8 cellular contexts compared by ENCODE assay signal in genomic region chr7:30504347-30505173, GRCh38. TPM values are rescaled to one million over a fixed set of nuclear protein-coding genes. Genes with fewer than 3 reads are reported as not detected.
DNase-seq lines count a peak whose midpoint lies in the region; ATAC-seq and TF ChIP-seq lines count a peak whose summit lies in the region.

Gene GGCT, minus strand, starts transcription at chr7:30504829. Its CDS starts 120 bp downstream, at chr7:30504709.

- H3K27me3 Mint-ChIP-seq in IgD-negative memory B cell = no peaks in the 10 kb centered on the region

- DNase-seq in DMS114 treated with DMSO at 0.1 percent for 48 hours (lab: John Stamatoyannopoulos, UW; ENCODE audit: unreplicated experiment) (peak; percentile 97), OCI-M2 (lab: John Stamatoyannopoulos, UW; ENCODE audit: unreplicated experiment) (peak; percentile 84), activated T-cell treated with anti-CD3 and anti-CD28 coated beads for 4 hours (peak; percentile 94), epithelial cell of esophagus (ENCODE audit: low read depth) (peak; percentile 99), mucosa of descending colon (peak; percentile 98 to 99 (median 99))
- peak; percentile 92 for DNase-seq in stimulated activated CD8-positive, alpha-beta memory T cell treated with anti-CD3 and anti-CD28 coated beads, Interleukin-4, amount 100 ng/mL, for 24 hours (ENCODE audit: low read depth)

- peaks cover 18 to 26% (median 24%) of the 10 kb centered on the region in 3 donors for H3K4me1 Mint-ChIP-seq in IgD-negative memory B cell

- H3K4me3 ChIP-seq in epithelial cell of esophagus (ENCODE audit: low read length) (peak within 1 kb of the TSS; percentile 95), mucosa of descending colon (peak within 1 kb of the TSS; percentile 83)

- H3K4me3 Mint-ChIP-seq in IgD-negative memory B cell = peak within 1 kb of the TSS; percentile 87 to 99 (median 96)

- H3K4me1 ChIP-seq in mucosa of descending colon (ENCODE audit: low read depth) = peaks cover 16% of the 10 kb centered on the region

- no peaks in the 10 kb centered on the region for H3K36me3 ChIP-seq in mucosa of descending colon (ENCODE audit: low read depth)

- H3K36me3 Mint-ChIP-seq in IgD-negative memory B cell = peaks cover 9% of the 10 kb centered on the region

- TF ChIP-seq CTCF in epithelial cell of esophagus (IDR thresholded peaks at IDR 0.05; ENCODE audit: insufficient read depth, low read depth, low read length, missing control alignments) (no peak), mucosa of descending colon (IDR thresholded peaks at IDR 0.05) (no peak)

- H3K9me3 ChIP-seq in mucosa of descending colon = no peaks in the 10 kb centered on the region

- peak within 1 kb of the TSS; percentile 8 to 84 (median 80) for H3K27ac Mint-ChIP-seq in IgD-negative memory B cell

- ATAC-seq in GM21529 (IDR thresholded peaks at IDR 0.05; ENCODE audit: unreplicated experiment) (peak; percentile 99), mucosa of descending colon (peak; percentile 98)

- H3K9me3 Mint-ChIP-seq in IgD-negative memory B cell = no peaks in the 10 kb centered on the region

- intact Hi-C loops in mucosa of descending colon (cut with DNase I, micrococcal nuclease) = no loop called here

RNA-seq across cellular contexts. Expression of gene GGCT, which starts in this region (rescaled TPM):
- 25.4 TPM for polyA plus RNA-seq in IgD-negative memory B cell
- total RNA-seq in mucosa of descending colon = 10 to 100 TPM; 29.9 to 50.2 (median 32.8) TPM

Comparison
In these comparisons a context has a peak if more than half of its experiments do, and no peak if none do; other contexts are left out.
1. Peak in every context shown above with its lines: DNase-seq, ATAC-seq and H3K4me3 ChIP-seq.